ENCODE assay signal across 11 cellular contexts in the genomic region with DNA sequence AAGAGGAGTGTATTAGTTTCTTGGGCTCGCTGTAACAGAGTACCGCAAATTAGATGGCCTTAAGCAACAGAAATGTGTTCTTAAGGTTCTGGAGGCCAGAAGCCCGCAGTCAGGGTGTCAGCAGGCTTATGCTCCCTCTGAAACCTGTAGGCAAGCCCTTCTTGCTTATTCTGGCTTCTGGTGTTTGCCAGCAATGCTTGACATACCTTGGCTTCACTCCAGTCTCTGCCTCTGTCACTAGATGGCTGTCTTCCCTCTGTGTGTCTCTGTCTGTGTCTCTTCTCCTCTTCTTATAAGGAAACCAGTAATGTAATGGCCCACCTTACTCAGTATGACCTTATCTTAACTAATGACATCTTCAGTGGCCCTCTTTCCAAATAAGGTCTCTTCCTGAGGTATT.
DNase-seq lines count a peak whose midpoint lies in the region; ATAC-seq and TF ChIP-seq lines count a peak whose summit lies in the region.
"Had no signal": no experiment of that assay in that cellular context is flagged by ENCODE, and none has a peak within 500 bp of the region (broad histone marks: within the 10 kb centered on the region; RNA-seq: fewer than 3 reads in every experiment).

No MANE protein-coding gene starts in this region.

- no peaks in the 10 kb centered on the region for H3K9me2 ChIP-seq in PC-9 (ENCODE audit: insufficient read depth)

- no peaks in the 10 kb centered on the region for H3K27me3 ChIP-seq in PC-9 (ENCODE audit: insufficient read depth, low read depth)

- no peaks in the 10 kb centered on the region for H3K27me3 Mint-ChIP-seq in activated CD4-positive, alpha-beta memory T cell treated with anti-CD3 and anti-CD28 coated beads for 36 hours
- H3K27me3 Mint-ChIP-seq: IgD-negative memory B cell had no signal

- H3K36me3 Mint-ChIP-seq in activated CD4-positive, alpha-beta memory T cell treated with anti-CD3 and anti-CD28 coated beads for 36 hours, result peaks cover 17% of the 10 kb centered on the region

- H3K4me1 ChIP-seq in PC-9 (replicated peaks; ENCODE audit: insufficient read depth), result no peaks in the 10 kb centered on the region

- no peak overlapping the region for H3K27ac ChIP-seq in PC-9

- H3K4me3 Mint-ChIP-seq in activated CD4-positive, alpha-beta memory T cell treated with anti-CD3 and anti-CD28 coated beads for 36 hours, result no peak overlapping the region
- H3K4me3 Mint-ChIP-seq: IgD-negative memory B cell had no signal

- H3K36me3 ChIP-seq in PC-9 (ENCODE audit: low read depth), result no peaks in the 10 kb centered on the region

- POLR2A ChIA-PET in PC-9 (lab: Charles Lee; ENCODE audit: unreplicated experiment), result no interaction called here
- POLR2A ChIA-PET in activated CD4-positive, alpha-beta memory T cell treated with anti-CD3 and anti-CD28 coated beads for 36 hours (lab: Charles Lee), result no interaction called here

- ATAC-seq in GM19395 (IDR thresholded peaks at IDR 0.05; ENCODE audit: unreplicated experiment), result no peak

- no peaks in the 10 kb centered on the region for H3K9me3 Mint-ChIP-seq in activated CD4-positive, alpha-beta memory T cell treated with anti-CD3 and anti-CD28 coated beads for 36 hours
- H3K9me3 Mint-ChIP-seq: IgD-negative memory B cell had no signal

- H3F3A ChIP-seq in PC-9 (ENCODE audit: insufficient read depth, low read depth), result no peaks in the 10 kb centered on the region

- no peaks in the 10 kb centered on the region for H3K9me3 ChIP-seq in PC-9 (ENCODE audit: insufficient read depth, low read depth)

- H3K27ac Mint-ChIP-seq in activated CD4-positive, alpha-beta memory T cell treated with anti-CD3 and anti-CD28 coated beads for 36 hours, result no peak overlapping the region
- H3K27ac Mint-ChIP-seq: IgD-negative memory B cell had no signal

- H2AFZ ChIP-seq in PC-9, result no peak overlapping the region

- H3K79me2 ChIP-seq in PC-9 (ENCODE audit: low read depth), result no peaks in the 10 kb centered on the region

- H4K20me1 ChIP-seq in PC-9 (ENCODE audit: insufficient read depth), result 0 out of 2 replicates have a peak, but pooled peaks cover 3% of the 10 kb centered on the region

- TF ChIP-seq CTCF in choroid plexus epithelial cell (conservative IDR thresholded peaks at IDR 0.05; ENCODE audit: low read depth, low read length) (peak; percentile 27), PC-9 (conservative IDR thresholded peaks at IDR 0.05) (no peak)

- CTCF ChIA-PET in PC-9 (lab: Charles Lee), result interaction anchor here (0.6 kb wide), 2 partner anchors 11 to 454 kb away, joined by 3 read pairs; no protein-coding TSS in a partner anchor
- CTCF ChIA-PET in activated CD4-positive, alpha-beta memory T cell treated with anti-CD3 and anti-CD28 coated beads for 36 hours (lab: Charles Lee), result no interaction called here

- H3K4me3 ChIP-seq in choroid plexus epithelial cell (ENCODE audit: low read depth, low read length), result no peak overlapping the region
- H3K4me3 ChIP-seq in PC-9, result no peak overlapping the region

- peak; percentile 50 for DNase-seq in DMS53 (lab: John Stamatoyannopoulos, UW)
- DNase-seq in NCI-H1105 (lab: John Stamatoyannopoulos, UW), result peak; percentile 13
- peak; percentile 69 for DNase-seq in choroid plexus epithelial cell (ENCODE audit: low read depth)
- DNase-seq in medulla oblongata (ENCODE audit: extremely low spot score), result peak; percentile 36
- no peak for DNase-seq in PC-9
- no peak for DNase-seq in activated CD4-positive, alpha-beta memory T cell treated with anti-CD3 and anti-CD28 coated beads for 36 hours
- no peak for DNase-seq in stimulated activated CD4-positive, alpha-beta T cell treated with anti-CD3 and anti-CD28 coated beads, Interleukin-4, amount 100 ng/mL, for 1 hour
- DNase-seq: stimulated activated CD4-positive, alpha-beta T cell treated with anti-CD3 and anti-CD28 coated beads, Interleukin-4, amount 100 ng/mL, for 24 hours; T1000 had no signal

- BruUV-seq in PC-9 (replicated peaks; lab: Mats Ljungman, UMichigan), result no TSS peak

- no peak overlapping the region for H3K4me2 ChIP-seq in PC-9

- no peaks in the 10 kb centered on the region for H3K4me1 Mint-ChIP-seq in activated CD4-positive, alpha-beta memory T cell treated with anti-CD3 and anti-CD28 coated beads for 36 hours (ENCODE audit: low read depth)

- intact Hi-C loops in PC-9 (cut with micrococcal nuclease; ENCODE audit: unreplicated experiment), result no loop called here
- intact Hi-C loops in activated CD4-positive, alpha-beta memory T cell treated with anti-CD3 and anti-CD28 coated beads for 36 hours (cut with micrococcal nuclease), result no loop called here

Comparison
In these comparisons a context has a peak if more than half of its experiments do, and no peak if none do; other contexts are left out.
1. DNase-seq: peak in DMS53 (single experiment), NCI-H1105 (single experiment), choroid plexus epithelial cell (single experiment) and medulla oblongata (single experiment); none in PC-9 (0 of 2), activated CD4-positive, alpha-beta memory T cell treated with anti-CD3 and anti-CD28 coated beads for 36 hours (single experiment) and stimulated activated CD4-positive, alpha-beta T cell treated with anti-CD3 and anti-CD28 coated beads, Interleukin-4, amount 100 ng/mL, for 1 hour (single experiment).